ENCODE assay signal across 8 cellular contexts in the genomic region with DNA sequence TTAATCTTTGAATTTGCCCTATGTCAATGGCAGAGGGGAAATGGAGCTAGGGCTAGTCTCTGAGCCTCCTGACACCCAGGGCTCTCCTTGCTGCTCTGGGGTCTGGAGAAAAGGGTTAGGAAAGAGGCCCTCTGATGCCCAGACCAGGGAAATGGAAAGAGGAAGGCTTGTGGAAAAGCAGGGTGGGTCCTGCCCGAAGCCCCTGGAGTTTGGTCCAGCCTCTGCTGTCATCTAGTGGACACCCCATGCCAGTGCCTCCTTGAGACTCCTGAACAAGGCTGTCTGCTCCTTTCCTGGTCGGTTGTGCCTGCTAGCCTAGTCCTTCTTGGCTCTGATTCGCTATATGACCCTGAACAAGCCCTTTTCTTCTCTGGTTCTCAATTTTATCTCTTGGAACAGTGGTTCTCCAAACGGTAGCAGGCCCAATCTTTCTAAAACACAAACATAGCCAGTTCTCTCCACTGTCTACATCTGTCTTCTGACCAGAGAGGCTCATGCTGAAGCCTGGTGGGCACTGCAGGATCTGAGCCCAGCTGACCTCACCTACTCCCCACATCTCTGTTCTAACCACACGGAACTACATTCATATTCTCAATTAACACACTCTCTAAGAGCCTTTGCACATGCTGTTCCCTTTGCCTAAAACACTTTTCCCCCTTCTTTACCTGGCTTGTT. TPM values are rescaled to one million over a fixed set of nuclear protein-coding genes. Genes with fewer than 3 reads are reported as not detected.
A peak's percentile ranks its signal among the peaks of the same experiment; 100 is the strongest.
DNase-seq lines count a peak whose midpoint lies in the region; ATAC-seq and TF ChIP-seq lines count a peak whose summit lies in the region.

No MANE protein-coding gene starts in this region.

- no peaks in the 10 kb centered on the region for H3K27me3 Mint-ChIP-seq in activated CD4-positive, alpha-beta T cell treated with anti-CD3 and anti-CD28 coated beads, Interleukin-2, amount 10 ng/mL, durations not matched to agents 7 days and 5 days

- DNase-seq in AG09319 (ENCODE audit: extremely low read depth, low read depth) (peak; percentile 59), GM20000 (ENCODE audit: low spot score) (peak; percentile 71), NCI-H446 treated with DMSO at 0.1 percent for 48 hours (lab: John Stamatoyannopoulos, UW) (peak; percentile 56), esophagus muscularis mucosa (ENCODE audit: extremely low spot score) (no peak), mucosa of descending colon (peak in 2 of 3 donors; percentile 70 to 73), tibial artery (peak; percentile 61 to 82)
- DNase-seq in activated CD4-positive, alpha-beta T cell treated with anti-CD3 and anti-CD28 coated beads, Interleukin-2, amount 10 ng/mL, durations not matched to agents 7 days and 5 days = peak; percentile 36

- H3K4me3 ChIP-seq in esophagus muscularis mucosa = no peak overlapping the region
- no peak overlapping the region for H3K4me3 ChIP-seq in mucosa of descending colon
- H3K4me3 ChIP-seq in tibial artery = no peak overlapping the region

- H3K9me3 Mint-ChIP-seq in activated CD4-positive, alpha-beta T cell treated with anti-CD3 and anti-CD28 coated beads, Interleukin-2, amount 10 ng/mL, durations not matched to agents 7 days and 5 days = peaks cover 7% of the 10 kb centered on the region

- H3K27ac ChIP-seq in esophagus muscularis mucosa (replicated peaks in 1 of 4) = peak overlapping the region; percentile 64 to 82 (median 74)
- peak overlapping the region; percentile 62 to 74 for H3K27ac ChIP-seq in tibial artery

- peak; percentile 100 for TF ChIP-seq CTCF in AG09319 (IDR thresholded peaks at IDR 0.05; ENCODE audit: low read depth, low read length)
- TF ChIP-seq CTCF in GM20000 (IDR thresholded peaks at IDR 0.05; ENCODE audit: extremely low read depth, missing control alignments) = peak; percentile 75
- TF ChIP-seq CTCF in esophagus muscularis mucosa (IDR thresholded peaks at IDR 0.05) = peak in 2 of 3 experiments; percentile 89 to 98
- TF ChIP-seq CTCF in mucosa of descending colon (IDR thresholded peaks at IDR 0.05) = peak; percentile 78
- TF ChIP-seq CTCF in tibial artery (IDR thresholded peaks at IDR 0.05) = peak; percentile 91 to 95

- H3K9me3 ChIP-seq in esophagus muscularis mucosa = no peaks in the 10 kb centered on the region
- peaks cover 5% of the 10 kb centered on the region for H3K9me3 ChIP-seq in mucosa of descending colon
- H3K9me3 ChIP-seq in tibial artery = no peaks in the 10 kb centered on the region

- intact Hi-C loops in esophagus muscularis mucosa (cut with DNase I) = loop anchor here (2.0 to 10.0 kb wide), 3 partner anchors 37 to 384 kb away; no protein-coding TSS in a partner anchor
- intact Hi-C loops in mucosa of descending colon (cut with DNase I, micrococcal nuclease) = loop anchor here in 1 of 2 donors (5.0 to 10.0 kb wide), 2 partner anchors 42 to 194 kb away; partner anchors contain the start of gene SELENOM
- intact Hi-C loops in tibial artery (cut with DNase I; ENCODE audit: low total_unique reads) = loop anchor here (5.0 to 10.0 kb wide), 2 partner anchors 37 to 384 kb away; no protein-coding TSS in a partner anchor

- no peak overlapping the region for H3K27ac Mint-ChIP-seq in activated CD4-positive, alpha-beta T cell treated with anti-CD3 and anti-CD28 coated beads, Interleukin-2, amount 10 ng/mL, durations not matched to agents 7 days and 5 days

- CTCF ChIA-PET in activated CD4-positive, alpha-beta T cell treated with anti-CD3 and anti-CD28 coated beads, Interleukin-2, amount 10 ng/mL, durations not matched to agents 7 days and 5 days (lab: Charles Lee) = interaction anchor here (1.0 kb wide), 1 partner anchor 8 kb away, joined by 4 read pairs; no protein-coding TSS in a partner anchor

- TF ChIP-seq EP300 in esophagus muscularis mucosa (IDR thresholded peaks at IDR 0.05) = no peak

- no peak overlapping the region for H3K4me3 Mint-ChIP-seq in activated CD4-positive, alpha-beta T cell treated with anti-CD3 and anti-CD28 coated beads, Interleukin-2, amount 10 ng/mL, durations not matched to agents 7 days and 5 days

- POLR2A ChIA-PET in activated CD4-positive, alpha-beta T cell treated with anti-CD3 and anti-CD28 coated beads, Interleukin-2, amount 10 ng/mL, durations not matched to agents 7 days and 5 days (lab: Charles Lee) = no interaction called here

- ATAC-seq in mucosa of descending colon (peak; percentile 93), GM21723 (IDR thresholded peaks at IDR 0.05; ENCODE audit: unreplicated experiment) (no peak)

- peaks cover 9% of the 10 kb centered on the region for H3K4me1 Mint-ChIP-seq in activated CD4-positive, alpha-beta T cell treated with anti-CD3 and anti-CD28 coated beads, Interleukin-2, amount 10 ng/mL, durations not matched to agents 7 days and 5 days

- H3K27me3 ChIP-seq in esophagus muscularis mucosa (no peaks in the 10 kb centered on the region), tibial artery (no peaks in the 10 kb centered on the region)

- TF ChIP-seq POLR2A in esophagus muscularis mucosa (IDR thresholded peaks at IDR 0.05; ENCODE audit: low read depth) = no peak

- H3K4me1 ChIP-seq in esophagus muscularis mucosa (peaks cover 9 to 27% (median 21%) of the 10 kb centered on the region in 4 donors), mucosa of descending colon (ENCODE audit: low read depth) (peaks cover 4% of the 10 kb centered on the region), tibial artery (peaks cover 0 to 31% (median 16%) of the 10 kb centered on the region in 4 donors)

- no peaks in the 10 kb centered on the region for H3K36me3 ChIP-seq in esophagus muscularis mucosa
- H3K36me3 ChIP-seq in mucosa of descending colon (ENCODE audit: low read depth) = no peaks in the 10 kb centered on the region
- no peaks in the 10 kb centered on the region for H3K36me3 ChIP-seq in tibial artery

- H3K36me3 Mint-ChIP-seq in activated CD4-positive, alpha-beta T cell treated with anti-CD3 and anti-CD28 coated beads, Interleukin-2, amount 10 ng/mL, durations not matched to agents 7 days and 5 days (ENCODE audit: low read depth) = no peaks in the 10 kb centered on the region

- whole genome bisulfite sequencing in esophagus muscularis mucosa = 25% methylated on average over 5 of the region's 5 CpGs

RNA-seq across cellular contexts. Expression of gene PLA2G3, which starts 8.8 kb away (rescaled TPM):
- total RNA-seq in activated CD4-positive, alpha-beta T cell treated with anti-CD3 and anti-CD28 coated beads, Interleukin-2, amount 10 ng/mL, durations not matched to agents 7 days and 5 days = not detected
- total RNA-seq in esophagus muscularis mucosa (not detected), mucosa of descending colon (under 1 TPM in 1 of 3 donors, not detected in 2; 0.22 TPM)

RNA-seq across cellular contexts. Expression of gene RNF185, which starts 10.9 kb away (rescaled TPM):
- total RNA-seq in activated CD4-positive, alpha-beta T cell treated with anti-CD3 and anti-CD28 coated beads, Interleukin-2, amount 10 ng/mL, durations not matched to agents 7 days and 5 days = 10 to 100 TPM; 19.7 to 20.4 TPM
- total RNA-seq in esophagus muscularis mucosa (10 to 100 TPM; 33.6 to 66.7 (median 55.6) TPM), mucosa of descending colon (10 to 100 TPM; 33.8 to 43.1 (median 38.4) TPM)

RNA-seq across cellular contexts. Expression of gene INPP5J, which starts 26.3 kb away (rescaled TPM):
- not detected for total RNA-seq in activated CD4-positive, alpha-beta T cell treated with anti-CD3 and anti-CD28 coated beads, Interleukin-2, amount 10 ng/mL, durations not matched to agents 7 days and 5 days
- total RNA-seq in esophagus muscularis mucosa = 1 to 10 TPM; 1.3 to 2.1 (median 1.8) TPM
- 10 to 100 TPM; 21.3 to 44.0 (median 24.1) TPM for total RNA-seq in mucosa of descending colon

RNA-seq across cellular contexts. Expression of gene SELENOM, which starts 41.7 kb away (rescaled TPM):
- 1 to 10 TPM; 2.1 to 2.2 TPM for total RNA-seq in activated CD4-positive, alpha-beta T cell treated with anti-CD3 and anti-CD28 coated beads, Interleukin-2, amount 10 ng/mL, durations not matched to agents 7 days and 5 days
- total RNA-seq in esophagus muscularis mucosa (1,000 to 10,000 TPM; 1,118 to 1,733 (median 1,416) TPM), mucosa of descending colon (100 to 1,000 TPM in 1 of 3 donors, 10 to 100 TPM in 2; 22.3 to 286 (median 83.4) TPM)

Comparison
In these comparisons a context has a peak if more than half of its experiments do, and no peak if none do; other contexts are left out.
1. RNA of gene INPP5J, which starts 26.3 kb away (total RNA-seq): 21.3 to 44.0 TPM in mucosa of descending colon; 1.3 to 2.1 TPM in esophagus muscularis mucosa and not detected in activated CD4-positive, alpha-beta T cell treated with anti-CD3 and anti-CD28 coated beads, Interleukin-2, amount 10 ng/mL, durations not matched to agents 7 days and 5 days; every median in the first group is over 4 times any median in the second.
2. Peak in every context shown above with its lines, with median percentiles within 50 percentile points of each other: CTCF ChIP-seq.